34 cellular contexts compared by ENCODE assay signal in the genomic region with DNA sequence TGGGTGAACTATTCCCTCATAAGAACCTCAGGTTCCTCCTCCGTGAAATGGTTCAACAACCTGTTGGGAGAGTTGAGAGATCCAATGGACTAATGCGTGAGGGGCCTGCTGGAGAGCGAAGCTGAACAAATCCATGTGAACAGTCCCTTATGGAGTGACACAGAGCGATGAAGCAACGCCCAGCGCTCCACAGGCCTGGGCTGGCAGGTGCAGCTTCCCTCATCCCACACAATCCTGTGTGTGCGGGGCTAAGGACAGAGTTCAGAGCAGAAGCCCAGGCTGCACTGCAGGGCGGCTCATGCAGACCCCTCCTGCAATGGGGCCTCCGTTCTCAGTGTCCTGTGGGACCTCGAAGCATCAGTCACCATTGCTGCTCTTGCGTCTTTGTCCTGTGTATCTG.
"Had no signal": no experiment of that assay in that cellular context is flagged by ENCODE, and none has a peak within 500 bp of the region (broad histone marks: within the 10 kb centered on the region; RNA-seq: fewer than 3 reads in every experiment).

No MANE protein-coding gene starts in this region.

- FAIRE-seq: colon had no signal

- H3K9me3 Mint-ChIP-seq: activated B cell treated with CpG ODN at 0.5 μM for 24 hours; activated CD8-positive, alpha-beta T cell treated with anti-CD3 and anti-CD28 coated beads for 36 hours; activated naive CD4-positive, alpha-beta T cell treated with anti-CD3 and anti-CD28 coated beads for 36 hours; activated naive CD4-positive, alpha-beta T cell treated with anti-CD3 and anti-CD28 coated beads, Interleukin-2, amount 50 U/mL, for 24 hours; activated naive CD8-positive, alpha-beta T cell treated with anti-CD3 and anti-CD28 coated beads for 36 hours; activated naive CD8-positive, alpha-beta T cell treated with anti-CD3 and anti-CD28 coated beads, Interleukin-2, amount 50 U/mL, for 24 hours; activated T-helper 1 cell treated with anti-CD3 and anti-CD28 coated beads, Interleukin-12 subunit alpha, Interleukin-12 subunit beta, Interleukin-2, Interleukin-4 antibody, amounts not matched to agents 30 ng/mL and 10 ng/mL and 1 ng/mL, durations not matched to agents 14 hours and 24 hours and 36 hours; activated T-helper 2 cell treated with anti-CD3 and anti-CD28 coated beads, Interferon-gamma antibody, Interleukin-2, Interleukin-4, amounts not matched to agents 10 μg/mL and 5 μg/mL and 100 μg/mL, durations not matched to agents 14 hours and 24 hours and 36 hours; T-helper 2 cell treated with Interferon-gamma antibody and Interleukin-4, amounts not matched to agents 5 μg/mL and 100 μg/mL, for 36 hours had no signal

- H3K36me3 ChIP-seq: adrenal gland, esophagus squamous epithelium, gastroesophageal sphincter, WERI-Rb-1 had no signal

- H3K27ac Mint-ChIP-seq: activated B cell treated with CpG ODN at 0.5 μM for 24 hours; activated CD8-positive, alpha-beta T cell treated with anti-CD3 and anti-CD28 coated beads for 36 hours; activated naive CD4-positive, alpha-beta T cell treated with anti-CD3 and anti-CD28 coated beads for 36 hours; activated naive CD4-positive, alpha-beta T cell treated with anti-CD3 and anti-CD28 coated beads, Interleukin-2, amount 50 U/mL, for 24 hours; activated naive CD8-positive, alpha-beta T cell treated with anti-CD3 and anti-CD28 coated beads for 36 hours; activated naive CD8-positive, alpha-beta T cell treated with anti-CD3 and anti-CD28 coated beads, Interleukin-2, amount 50 U/mL, for 24 hours; activated T-helper 1 cell treated with anti-CD3 and anti-CD28 coated beads, Interleukin-12 subunit alpha, Interleukin-12 subunit beta, Interleukin-2, Interleukin-4 antibody, amounts not matched to agents 30 ng/mL and 10 ng/mL and 1 ng/mL, durations not matched to agents 14 hours and 24 hours and 36 hours; activated T-helper 2 cell treated with anti-CD3 and anti-CD28 coated beads, Interferon-gamma antibody, Interleukin-2, Interleukin-4, amounts not matched to agents 10 μg/mL and 5 μg/mL and 100 μg/mL, durations not matched to agents 14 hours and 24 hours and 36 hours; T-helper 17 cell; T-helper 2 cell treated with Interferon-gamma antibody and Interleukin-4, amounts not matched to agents 5 μg/mL and 100 μg/mL, for 36 hours had no signal

- H3K4me1 ChIP-seq: adrenal gland, body of pancreas had no signal

- H3K27ac ChIP-seq: adrenal gland, body of pancreas, epithelial cell of prostate, esophagus squamous epithelium, gastroesophageal sphincter, WERI-Rb-1 had no signal

- H3K36me3 Mint-ChIP-seq: activated naive CD4-positive, alpha-beta T cell treated with anti-CD3 and anti-CD28 coated beads, Interleukin-2, amount 50 U/mL, for 24 hours; activated naive CD8-positive, alpha-beta T cell treated with anti-CD3 and anti-CD28 coated beads for 36 hours had no signal

- H3K4me3 ChIP-seq: adrenal gland, body of pancreas, esophagus squamous epithelium, gastroesophageal sphincter had no signal

- H3K9me3 ChIP-seq: adrenal gland, body of pancreas, esophagus squamous epithelium, gastroesophageal sphincter had no signal

- ATAC-seq: activated CD4-positive, CD25-positive, alpha-beta regulatory T cell treated with anti-CD3 and anti-CD28 coated beads, Interleukin-2, amount 50 U/mL, for 24 hours; activated CD8-positive, alpha-beta T cell treated with anti-CD3 and anti-CD28 coated beads for 36 hours; activated naive CD8-positive, alpha-beta T cell treated with anti-CD3 and anti-CD28 coated beads, Interleukin-2, amount 50 U/mL, for 24 hours; body of pancreas; gastroesophageal sphincter; T-helper 17 cell had no signal

- DNase-seq: activated B cell treated with CpG ODN at 0.5 μM for 24 hours; activated CD4-positive, alpha-beta T cell treated with anti-CD3 and anti-CD28 coated beads for 48 hours; activated CD4-positive, alpha-beta T cell treated with anti-CD3 and anti-CD28 coated beads, Interleukin-2, amount 50 U/mL, for 1 hour; activated CD4-positive, alpha-beta T cell treated with anti-CD3 and anti-CD28 coated beads, Interleukin-2, amount 50 U/mL, for 48 hours; activated CD8-positive, alpha-beta memory T cell treated with anti-CD3 and anti-CD28 coated beads for 24 hours; activated CD8-positive, alpha-beta T cell treated with anti-CD3 and anti-CD28 coated beads for 36 hours; activated effector memory CD4-positive, alpha-beta T cell treated with anti-CD3 and anti-CD28 coated beads, Interleukin-2, amount 50 U/mL, for 16 hours; activated naive CD4-positive, alpha-beta T cell treated with anti-CD3 and anti-CD28 coated beads for 36 hours; activated naive CD8-positive, alpha-beta T cell treated with anti-CD3 and anti-CD28 coated beads for 36 hours; activated naive CD8-positive, alpha-beta T cell treated with anti-CD3 and anti-CD28 coated beads, Interleukin-2, amount 50 U/mL, for 24 hours; activated T-cell treated with anti-CD3 and anti-CD28 coated beads, Interleukin-2, amount 50 U/mL, for 1 hour; activated T-cell treated with anti-CD3 and anti-CD28 coated beads, Interleukin-2, amount 50 U/mL, for 48 hours; amygdala; aorta; body of pancreas; caudate nucleus; cortex of kidney; dermis blood vessel endothelial cell; effector CD8-positive, alpha-beta T cell; esophagus squamous epithelium; foreskin melanocyte; T-helper 1 cell; T-helper 17 cell; T1000; WERI-Rb-1 had no signal

- H3K4me3 Mint-ChIP-seq: activated B cell treated with CpG ODN at 0.5 μM for 24 hours; activated CD8-positive, alpha-beta T cell treated with anti-CD3 and anti-CD28 coated beads for 36 hours; activated naive CD4-positive, alpha-beta T cell treated with anti-CD3 and anti-CD28 coated beads for 36 hours; activated naive CD4-positive, alpha-beta T cell treated with anti-CD3 and anti-CD28 coated beads, Interleukin-2, amount 50 U/mL, for 24 hours; activated naive CD8-positive, alpha-beta T cell treated with anti-CD3 and anti-CD28 coated beads for 36 hours; activated naive CD8-positive, alpha-beta T cell treated with anti-CD3 and anti-CD28 coated beads, Interleukin-2, amount 50 U/mL, for 24 hours; activated T-helper 1 cell treated with anti-CD3 and anti-CD28 coated beads, Interleukin-12 subunit alpha, Interleukin-12 subunit beta, Interleukin-2, Interleukin-4 antibody, amounts not matched to agents 30 ng/mL and 10 ng/mL and 1 ng/mL, durations not matched to agents 14 hours and 24 hours and 36 hours; T-helper 17 cell; T-helper 2 cell treated with Interferon-gamma antibody and Interleukin-4, amounts not matched to agents 5 μg/mL and 100 μg/mL, for 36 hours had no signal
